ENCODE assay signal across 27 cellular contexts in the genomic region with DNA sequence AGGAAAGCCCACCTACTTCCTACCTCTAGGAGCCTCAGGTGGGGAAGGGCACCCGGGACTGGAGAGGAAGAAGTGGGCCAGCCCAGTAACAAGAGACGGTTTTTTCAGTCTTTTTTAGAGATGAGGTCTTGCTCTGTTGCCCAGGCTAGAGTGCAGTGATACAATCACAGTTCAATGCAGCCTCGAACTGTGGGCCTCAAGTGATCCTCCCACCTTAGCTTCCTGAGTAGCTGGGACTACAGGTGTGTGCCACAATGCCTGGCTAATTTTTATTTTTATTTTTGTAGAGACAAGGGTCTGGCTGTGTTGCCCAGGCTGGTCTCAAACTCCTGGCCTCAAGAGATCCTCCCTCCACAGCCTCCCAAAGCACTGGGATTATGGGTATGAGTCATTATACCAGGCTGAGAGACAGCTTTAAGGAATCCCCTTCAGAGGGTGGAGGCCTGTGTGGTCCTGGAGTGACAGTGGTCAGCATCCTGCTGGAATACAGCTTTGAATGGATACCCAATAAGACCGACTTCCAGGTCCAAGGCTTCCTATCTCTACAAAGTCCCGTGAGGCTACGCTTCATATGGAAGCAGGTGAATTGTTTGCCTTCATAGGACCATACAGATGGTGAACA.
DNase-seq lines count a peak whose midpoint lies in the region; ATAC-seq, FAIRE-seq and TF ChIP-seq lines count a peak whose summit lies in the region.
"Had no signal": no experiment of that assay in that cellular context is flagged by ENCODE, and none has a peak within 500 bp of the region (broad histone marks: within the 10 kb centered on the region; RNA-seq: fewer than 3 reads in every experiment).

No MANE protein-coding gene starts in this region.

- H3K4me3 Mint-ChIP-seq in H9 (no peak overlapping the region), WTC11 (no peak overlapping the region)
- H3K4me3 Mint-ChIP-seq: CD14-positive monocyte; CD4-positive, CD25-positive, alpha-beta regulatory T cell; CD8-positive, alpha-beta memory T cell had no signal

- no peak overlapping the region for H4K91ac ChIP-seq in H9 (ENCODE audit: insufficient read length, low read depth, low read length)

- no peak overlapping the region for H3K23ac ChIP-seq in H9 (ENCODE audit: insufficient read length, low read depth, low read length)

- H3K9me3 ChIP-seq in H9 (ENCODE audit: control insufficient read depth, low read depth, low read length) (no peaks in the 10 kb centered on the region), parathyroid adenoma (ENCODE audit: control insufficient read depth, low read length) (no peaks in the 10 kb centered on the region)
- H3K9me3 ChIP-seq: BE2C, BLaER1 had no signal

- DNase-seq in H9 (no peak), WTC11 (ENCODE audit: low spot score) (no peak), bronchial epithelial cell (ENCODE audit: low read depth) (no peak), LoVo (ENCODE audit: low spot score) (no peak)
- DNase-seq: 8988T; ACHN; BE2C; C1 segment of cervical spinal cord; CD4-positive, alpha-beta memory T cell; CD4-positive, CD25-positive, alpha-beta regulatory T cell; CD8-positive, alpha-beta memory T cell; COR-L47; DMS 273 treated with DMSO at 0.1 percent for 48 hours; DMS153; DMS53; DMS79; DND-41; GF-D8 had no signal

- no peaks in the 10 kb centered on the region for H3K27me3 ChIP-seq in H9 (ENCODE audit: insufficient read depth, low read length)
- H3K27me3 ChIP-seq in bronchial epithelial cell (ENCODE audit: control insufficient read depth, insufficient read depth, low read length), result peaks cover 1% of the 10 kb centered on the region
- no peaks in the 10 kb centered on the region for H3K27me3 ChIP-seq in parathyroid adenoma (ENCODE audit: control insufficient read depth, insufficient read depth, low read length)
- H3K27me3 ChIP-seq: BE2C, BLaER1 had no signal

- H4K5ac ChIP-seq in H9 (ENCODE audit: insufficient read length, low read depth, low read length), result no peak overlapping the region

- no peak overlapping the region; the same call in 1 of the 2 replicates for H3K4ac ChIP-seq in H9 (ENCODE audit: low read depth, low read length)

- H3K4me3 ChIP-seq in bronchial epithelial cell (ENCODE audit: low read depth, low read length), result no peak overlapping the region
- no peak overlapping the region for H3K4me3 ChIP-seq in parathyroid adenoma (ENCODE audit: low read depth, low read length)
- H3K4me3 ChIP-seq: BLaER1 had no signal

- TF ChIP-seq CTCF in H9 (conservative IDR thresholded peaks at IDR 0.05) (no peak), WTC11 (IDR thresholded peaks at IDR 0.05) (no peak), bronchial epithelial cell (IDR thresholded peaks at IDR 0.05; ENCODE audit: insufficient read depth, low read length, severe bottlenecking) (no peak), parathyroid adenoma (IDR thresholded peaks at IDR 0.05) (no peak)

- no peak overlapping the region for H2BK12ac ChIP-seq in H9 (ENCODE audit: insufficient read length, low read depth, low read length)

- peaks cover 40 to 43% of the 10 kb centered on the region in 2 experiments for H3K4me1 Mint-ChIP-seq in H9
- peaks cover 52% of the 10 kb centered on the region for H3K4me1 Mint-ChIP-seq in WTC11
- H3K4me1 Mint-ChIP-seq: CD14-positive monocyte; CD4-positive, alpha-beta memory T cell; CD4-positive, CD25-positive, alpha-beta regulatory T cell; CD8-positive, alpha-beta memory T cell had no signal

- no peaks in the 10 kb centered on the region for H3K36me3 ChIP-seq in bronchial epithelial cell (ENCODE audit: control insufficient read depth, insufficient read depth, low read length)
- H3K36me3 ChIP-seq in parathyroid adenoma (ENCODE audit: control insufficient read depth, insufficient read depth, low read length), result no peaks in the 10 kb centered on the region
- H3K36me3 ChIP-seq: BE2C, BLaER1 had no signal

- H3K9me3 Mint-ChIP-seq in H9 (no peaks in the 10 kb centered on the region), WTC11 (no peaks in the 10 kb centered on the region)
- H3K9me3 Mint-ChIP-seq: CD4-positive, alpha-beta memory T cell; CD4-positive, CD25-positive, alpha-beta regulatory T cell; CD8-positive, alpha-beta memory T cell had no signal

- no peaks in the 10 kb centered on the region for H3K23me2 ChIP-seq in H9 (ENCODE audit: insufficient read length, low read depth, low read length, poor library complexity, severe bottlenecking)

- H3K4me2 ChIP-seq in H9 (ENCODE audit: insufficient read depth, insufficient read length, low read length) (no peak overlapping the region), parathyroid adenoma (ENCODE audit: low read length) (no peak overlapping the region)
- H3K4me2 ChIP-seq: BLaER1 had no signal

- POLR2A ChIA-PET in WTC11 (lab: Charles Lee), result no interaction called here

- H2AK5ac ChIP-seq in H9 (ENCODE audit: insufficient read length, low read length), result no peak overlapping the region

- H2BK15ac ChIP-seq in H9 (ENCODE audit: low read depth, low read length), result 0 out of 2 replicates have a peak overlapping the region, but pooled peaks have one; percentile 29

- H2BK5ac ChIP-seq in H9 (ENCODE audit: insufficient read length, low read length), result no peak overlapping the region

- H3K79me2 ChIP-seq in H9 (ENCODE audit: insufficient read depth, low read length) (no peaks in the 10 kb centered on the region), parathyroid adenoma (no peaks in the 10 kb centered on the region)

- H3K56ac ChIP-seq in H9 (ENCODE audit: insufficient read length, low read depth, low read length), result no peak overlapping the region

- no peak overlapping the region for H4K8ac ChIP-seq in H9 (replicated peaks; ENCODE audit: insufficient read length, low read depth, low read length)

- H3K36me3 Mint-ChIP-seq in H9 (ENCODE audit: insufficient read depth in 1 of 3, low read depth in 3 of 3), result no peaks in the 10 kb centered on the region; a peak in 1 of 7 replicates
- no peaks in the 10 kb centered on the region for H3K36me3 Mint-ChIP-seq in WTC11
- H3K36me3 Mint-ChIP-seq: CD14-positive monocyte; CD4-positive, alpha-beta memory T cell; CD4-positive, CD25-positive, alpha-beta regulatory T cell; CD8-positive, alpha-beta memory T cell had no signal

- H3K79me1 ChIP-seq in H9 (ENCODE audit: insufficient read depth, low read depth, low read length, poor library complexity, severe bottlenecking), result no peaks in the 10 kb centered on the region

- H3K9ac ChIP-seq in H9 (ENCODE audit: extremely low read depth, insufficient read length, low read length) (no peak overlapping the region), parathyroid adenoma (no peak overlapping the region)
- H3K9ac ChIP-seq: BLaER1 had no signal

- no peak overlapping the region for H2BK120ac ChIP-seq in H9 (ENCODE audit: low read depth, low read length, poor library complexity, severe bottlenecking)

- H3K14ac ChIP-seq in H9 (ENCODE audit: insufficient read depth, low read length), result no peak overlapping the region

- H3K27me3 Mint-ChIP-seq in H9 (ENCODE audit: low read depth) (no peaks in the 10 kb centered on the region), WTC11 (ENCODE audit: low read depth) (no peaks in the 10 kb centered on the region)

- CTCF ChIA-PET in WTC11 (lab: Charles Lee), result interaction anchor here (0.7 to 1.7 kb wide), 3 partner anchors 181 to 244 kb away, joined by 3 to 5 read pairs (median 4); no protein-coding TSS in a partner anchor

- WGBS in H9 (ENCODE audit: extremely low coverage, insufficient read length, low lambda C conversion rate), result no CpG with 5 or more reads among the region's 6 CpGs

- H3K27ac ChIP-seq in H9 (ENCODE audit: insufficient read length, low read depth, low read length), result no peak overlapping the region
- H3K27ac ChIP-seq in parathyroid adenoma, result peak overlapping the region; percentile 63
- H3K27ac ChIP-seq: BLaER1 had no signal

- H3K18ac ChIP-seq in H9 (ENCODE audit: insufficient read length, low read depth, low read length), result peak overlapping the region; percentile 30

- H3K27ac Mint-ChIP-seq in H9, result peak overlapping the region in 2 of 3 experiments; percentile 68 to 95; a peak in 4 of 7 replicates
- H3K27ac Mint-ChIP-seq in WTC11, result peak overlapping the region; percentile 81; the same call in 1 of the 2 replicates
- H3K27ac Mint-ChIP-seq: CD14-positive monocyte; CD4-positive, alpha-beta memory T cell; CD8-positive, alpha-beta memory T cell had no signal

- H2BK20ac ChIP-seq in H9 (ENCODE audit: low read depth, low read length, poor library complexity, severe bottlenecking), result no peak overlapping the region

- peak; percentile 40 for FAIRE-seq in bronchial epithelial cell (lab: Jason Lieb, UNC)
- FAIRE-seq: A204.1, G401.6, GM12891 had no signal

- no peak overlapping the region for H2AFZ ChIP-seq in H9 (ENCODE audit: low read length)
- H2AFZ ChIP-seq in parathyroid adenoma, result no peak overlapping the region

- no peaks in the 10 kb centered on the region for H4K20me1 ChIP-seq in H9 (ENCODE audit: control insufficient read depth, insufficient read depth, insufficient read length)
- H4K20me1 ChIP-seq: BLaER1 had no signal

- H3K4me1 ChIP-seq in H9 (ENCODE audit: insufficient read depth, low read length) (peaks cover 3% of the 10 kb centered on the region; the same call in 1 of the 2 replicates), parathyroid adenoma (peaks cover 24% of the 10 kb centered on the region)

- no peak for ATAC-seq in WTC11
- no peak for ATAC-seq in HG02798 (IDR thresholded peaks at IDR 0.05; ENCODE audit: poor library complexity, unreplicated experiment)
- ATAC-seq in GM19467 (IDR thresholded peaks at IDR 0.05; ENCODE audit: unreplicated experiment), result no peak
- ATAC-seq in GM18870 (IDR thresholded peaks at IDR 0.05; ENCODE audit: unreplicated experiment), result no peak

- no peak overlapping the region for H3T11ph ChIP-seq in H9 (ENCODE audit: low read length)

TF ChIP-seq in WTC11, 78 proteins besides CTCF, POLR2A, EP300 and RAD21:
- TF ChIP-seq ZNF121 (CRISPR knock-in tag; IDR thresholded peaks at IDR 0.05), result peak; percentile 94
- TF ChIP-seq, protein P1, sequence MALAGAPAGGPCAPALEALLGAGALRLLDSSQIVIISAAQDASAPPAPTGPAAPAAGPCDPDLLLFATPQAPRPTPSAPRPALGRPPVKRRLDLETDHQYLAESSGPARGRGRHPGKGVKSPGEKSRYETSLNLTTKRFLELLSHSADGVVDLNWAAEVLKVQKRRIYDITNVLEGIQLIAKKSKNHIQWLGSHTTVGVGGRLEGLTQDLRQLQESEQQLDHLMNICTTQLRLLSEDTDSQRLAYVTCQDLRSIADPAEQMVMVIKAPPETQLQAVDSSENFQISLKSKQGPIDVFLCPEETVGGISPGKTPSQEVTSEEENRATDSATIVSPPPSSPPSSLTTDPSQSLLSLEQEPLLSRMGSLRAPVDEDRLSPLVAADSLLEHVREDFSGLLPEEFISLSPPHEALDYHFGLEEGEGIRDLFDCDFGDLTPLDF (CRISPR knock-in tag; IDR thresholded peaks at IDR 0.05), result no peak
